In the genomic region with DNA sequence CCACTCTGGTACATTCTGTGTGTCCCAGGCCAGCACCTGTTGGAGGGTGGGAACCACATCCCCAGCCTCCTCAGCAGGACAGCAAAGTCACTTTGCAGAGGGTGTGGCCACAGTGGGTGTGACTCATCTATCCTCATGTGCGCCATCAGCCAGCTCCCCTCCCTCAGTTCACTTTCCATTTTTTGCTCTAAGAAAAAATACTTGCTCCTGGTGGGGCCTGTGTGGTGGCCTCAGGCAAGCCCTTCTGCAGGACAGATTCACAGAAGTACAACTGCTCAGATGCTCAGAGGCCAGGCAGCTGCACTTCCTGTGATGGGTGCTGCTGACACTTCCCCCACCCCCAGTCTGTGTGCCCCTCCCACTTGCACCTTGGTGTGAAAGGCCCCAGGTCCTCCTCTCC, we compare ENCODE assay signal across 13 cellular contexts.
DNase-seq lines count a peak whose midpoint lies in the region; ATAC-seq and TF ChIP-seq lines count a peak whose summit lies in the region.
"Had no signal": no experiment of that assay in that cellular context is flagged by ENCODE, and none has a peak within 500 bp of the region (broad histone marks: within the 10 kb centered on the region; RNA-seq: fewer than 3 reads in every experiment).

No MANE protein-coding gene starts in this region.

- no peak for DNase-seq in activated naive CD8-positive, alpha-beta T cell treated with anti-CD3 and anti-CD28 coated beads, Interleukin-2, amount 10 ng/mL, durations not matched to agents 7 days and 5 days
- DNase-seq in activated naive CD8-positive, alpha-beta T cell treated with anti-CD3 and anti-CD28 coated beads, Interleukin-2, amount 50 U/mL, for 24 hours = no peak
- peak; percentile 76 for DNase-seq in NB4 (ENCODE audit: low read depth)
- DNase-seq in activated CD8-positive, alpha-beta T cell treated with anti-CD3 and anti-CD28 coated beads, Interleukin-2, amount 10 ng/mL, durations not matched to agents 7 days and 5 days = peak; percentile 25
- no peak for DNase-seq in thoracic aorta (ENCODE audit: low spot score)
- no peak for DNase-seq in smooth muscle cell (lab: John Stamatoyannopoulos, UW; ENCODE audit: unreplicated experiment)
- no peak for DNase-seq in SK-N-SH
- DNase-seq: activated CD8-positive, alpha-beta memory T cell treated with anti-CD3 and anti-CD28 coated beads, Interleukin-2, amount 10 ng/mL, durations not matched to agents 7 days and 5 days; activated naive CD4-positive, alpha-beta T cell; effector memory CD4-positive, alpha-beta T cell; NCI-H345 had no signal

- ATAC-seq in activated naive CD8-positive, alpha-beta T cell treated with anti-CD3 and anti-CD28 coated beads, Interleukin-2, amount 10 ng/mL, durations not matched to agents 7 days and 5 days (ENCODE audit: low read depth) = peak; percentile 47
- ATAC-seq in activated naive CD8-positive, alpha-beta T cell treated with anti-CD3 and anti-CD28 coated beads, Interleukin-2, amount 50 U/mL, for 24 hours = no peak
- ATAC-seq in activated CD8-positive, alpha-beta T cell treated with anti-CD3 and anti-CD28 coated beads, Interleukin-2, amount 10 ng/mL, durations not matched to agents 7 days and 5 days = peak; percentile 27
- ATAC-seq in thoracic aorta (ENCODE audit: insufficient number of reproducible peaks, low FRiP score, low read depth) = no peak
- ATAC-seq in HG03460 (IDR thresholded peaks at IDR 0.05; ENCODE audit: unreplicated experiment) = no peak
- ATAC-seq: activated CD8-positive, alpha-beta memory T cell treated with anti-CD3 and anti-CD28 coated beads, Interleukin-2, amount 10 ng/mL, durations not matched to agents 7 days and 5 days had no signal

- H3K27me3 ChIP-seq in thoracic aorta (replicated peaks; ENCODE audit: insufficient read depth) (no peaks in the 10 kb centered on the region), smooth muscle cell (ENCODE audit: low read depth) (no peaks in the 10 kb centered on the region), SK-N-SH (ENCODE audit: insufficient read depth) (no peaks in the 10 kb centered on the region)

- H2AFZ ChIP-seq in smooth muscle cell (ENCODE audit: low read depth) = no peak overlapping the region
- no peak overlapping the region for H2AFZ ChIP-seq in SK-N-SH (ENCODE audit: low read depth)
- H2AFZ ChIP-seq: parathyroid adenoma had no signal

- H3K4me1 ChIP-seq in thoracic aorta (ENCODE audit: control insufficient read depth in 1 of 2, low read depth in 2 of 2) (peaks cover 13 to 28% of the 10 kb centered on the region in 2 donors), smooth muscle cell (ENCODE audit: low read depth) (no peaks in the 10 kb centered on the region), SK-N-SH (ENCODE audit: control insufficient read depth in 1 of 2, insufficient read depth in 2 of 2, low read depth in 1 of 2, low read length in 1 of 2) (peaks cover 3 to 4% of the 10 kb centered on the region in 2 experiments; a peak in 2 of 4 replicates)
- H3K4me1 ChIP-seq: parathyroid adenoma had no signal

- CTCF ChIA-PET in activated CD8-positive, alpha-beta T cell treated with anti-CD3 and anti-CD28 coated beads, Interleukin-2, amount 10 ng/mL, durations not matched to agents 7 days and 5 days (lab: Charles Lee) = no interaction called here
- CTCF ChIA-PET in SK-N-SH (lab: Yijun Ruan, JAX) = interaction anchor here (1.1 to 3.1 kb wide), 3 partner anchors 12 to 130 kb away, joined by 4 to 15 read pairs (median 10); no protein-coding TSS in a partner anchor

- H3K9me3 Mint-ChIP-seq in activated naive CD8-positive, alpha-beta T cell treated with anti-CD3 and anti-CD28 coated beads, Interleukin-2, amount 10 ng/mL, durations not matched to agents 7 days and 5 days = no peaks in the 10 kb centered on the region
- no peaks in the 10 kb centered on the region for H3K9me3 Mint-ChIP-seq in activated naive CD8-positive, alpha-beta T cell treated with anti-CD3 and anti-CD28 coated beads, Interleukin-2, amount 50 U/mL, for 24 hours
- no peaks in the 10 kb centered on the region for H3K9me3 Mint-ChIP-seq in activated CD8-positive, alpha-beta T cell treated with anti-CD3 and anti-CD28 coated beads, Interleukin-2, amount 10 ng/mL, durations not matched to agents 7 days and 5 days (ENCODE audit: insufficient read depth)

- peaks cover 4% of the 10 kb centered on the region for H3K27me3 Mint-ChIP-seq in activated naive CD8-positive, alpha-beta T cell treated with anti-CD3 and anti-CD28 coated beads, Interleukin-2, amount 10 ng/mL, durations not matched to agents 7 days and 5 days
- peaks cover 11% of the 10 kb centered on the region for H3K27me3 Mint-ChIP-seq in activated naive CD8-positive, alpha-beta T cell treated with anti-CD3 and anti-CD28 coated beads, Interleukin-2, amount 50 U/mL, for 24 hours
- H3K27me3 Mint-ChIP-seq in activated CD8-positive, alpha-beta T cell treated with anti-CD3 and anti-CD28 coated beads, Interleukin-2, amount 10 ng/mL, durations not matched to agents 7 days and 5 days (ENCODE audit: low read depth) = no peaks in the 10 kb centered on the region
- H3K27me3 Mint-ChIP-seq: activated CD8-positive, alpha-beta memory T cell treated with anti-CD3 and anti-CD28 coated beads, Interleukin-2, amount 10 ng/mL, durations not matched to agents 7 days and 5 days had no signal

- no peaks in the 10 kb centered on the region for H3F3A ChIP-seq in smooth muscle cell (ENCODE audit: low read depth)
- H3F3A ChIP-seq in SK-N-SH (replicated peaks; ENCODE audit: insufficient read depth) = no peaks in the 10 kb centered on the region

- TF ChIP-seq CTCF in NB4 (IDR thresholded peaks at IDR 0.05; ENCODE audit: low read depth, low read length) (no peak), thoracic aorta (IDR thresholded peaks at IDR 0.05) (no peak), smooth muscle cell (IDR thresholded peaks at IDR 0.05; ENCODE audit: borderline replicate concordance, insufficient read depth, poor library complexity, severe bottlenecking) (no peak), SK-N-SH (IDR thresholded peaks at IDR 0.05) (no peak)

- TF ChIP-seq RAD21 in SK-N-SH (IDR thresholded peaks at IDR 0.05; ENCODE audit: low read length) = no peak

- H3K36me3 Mint-ChIP-seq in activated naive CD8-positive, alpha-beta T cell treated with anti-CD3 and anti-CD28 coated beads, Interleukin-2, amount 10 ng/mL, durations not matched to agents 7 days and 5 days = no peaks in the 10 kb centered on the region
- no peaks in the 10 kb centered on the region for H3K36me3 Mint-ChIP-seq in activated naive CD8-positive, alpha-beta T cell treated with anti-CD3 and anti-CD28 coated beads, Interleukin-2, amount 50 U/mL, for 24 hours (ENCODE audit: low read depth)
- no peaks in the 10 kb centered on the region for H3K36me3 Mint-ChIP-seq in activated CD8-positive, alpha-beta T cell treated with anti-CD3 and anti-CD28 coated beads, Interleukin-2, amount 10 ng/mL, durations not matched to agents 7 days and 5 days (ENCODE audit: low read depth)
- H3K36me3 Mint-ChIP-seq: activated CD8-positive, alpha-beta memory T cell treated with anti-CD3 and anti-CD28 coated beads, Interleukin-2, amount 10 ng/mL, durations not matched to agents 7 days and 5 days had no signal

- no peak overlapping the region for H3K27ac Mint-ChIP-seq in activated naive CD8-positive, alpha-beta T cell treated with anti-CD3 and anti-CD28 coated beads, Interleukin-2, amount 10 ng/mL, durations not matched to agents 7 days and 5 days
- no peak overlapping the region for H3K27ac Mint-ChIP-seq in activated naive CD8-positive, alpha-beta T cell treated with anti-CD3 and anti-CD28 coated beads, Interleukin-2, amount 50 U/mL, for 24 hours
- no peak overlapping the region for H3K27ac Mint-ChIP-seq in activated CD8-positive, alpha-beta T cell treated with anti-CD3 and anti-CD28 coated beads, Interleukin-2, amount 10 ng/mL, durations not matched to agents 7 days and 5 days
- H3K27ac Mint-ChIP-seq: activated CD8-positive, alpha-beta memory T cell treated with anti-CD3 and anti-CD28 coated beads, Interleukin-2, amount 10 ng/mL, durations not matched to agents 7 days and 5 days had no signal

- H3K79me2 ChIP-seq in smooth muscle cell (ENCODE audit: low read depth) = no peaks in the 10 kb centered on the region
- H3K79me2 ChIP-seq in SK-N-SH (ENCODE audit: insufficient read depth) = no peaks in the 10 kb centered on the region
- H3K79me2 ChIP-seq: parathyroid adenoma had no signal

- H3K36me3 ChIP-seq in thoracic aorta = no peaks in the 10 kb centered on the region
- H3K36me3 ChIP-seq in smooth muscle cell (ENCODE audit: low read depth) = no peaks in the 10 kb centered on the region
- H3K36me3 ChIP-seq in SK-N-SH (replicated peaks in 1 of 2; ENCODE audit: control insufficient read depth in 1 of 2, insufficient read depth in 2 of 2, low read length in 1 of 2) = no peaks in the 10 kb centered on the region

- H3K9me3 ChIP-seq in thoracic aorta = no peaks in the 10 kb centered on the region
- no peaks in the 10 kb centered on the region for H3K9me3 ChIP-seq in smooth muscle cell (replicated peaks; ENCODE audit: low read depth)
- H3K9me3 ChIP-seq in SK-N-SH = no peaks in the 10 kb centered on the region

- H3K27ac ChIP-seq in thoracic aorta = peak overlapping the region; percentile 66 to 83
- H3K27ac ChIP-seq in smooth muscle cell (ENCODE audit: low read depth) = no peak overlapping the region
- no peak overlapping the region for H3K27ac ChIP-seq in SK-N-SH (ENCODE audit: low read depth in 2 of 2, low read length in 1 of 2)
- H3K27ac ChIP-seq: parathyroid adenoma had no signal

- 44% methylated on average over 1 of the region's 1 CpG for WGBS in smooth muscle cell (ENCODE audit: low lambda C conversion rate)
- 60% methylated on average over 1 of the region's 1 CpG for WGBS in SK-N-SH (ENCODE audit: low lambda C conversion rate)

- no peak overlapping the region for H3K4me3 Mint-ChIP-seq in activated naive CD8-positive, alpha-beta T cell treated with anti-CD3 and anti-CD28 coated beads, Interleukin-2, amount 10 ng/mL, durations not matched to agents 7 days and 5 days
- H3K4me3 Mint-ChIP-seq in activated naive CD8-positive, alpha-beta T cell treated with anti-CD3 and anti-CD28 coated beads, Interleukin-2, amount 50 U/mL, for 24 hours = no peak overlapping the region
- no peak overlapping the region for H3K4me3 Mint-ChIP-seq in activated CD8-positive, alpha-beta T cell treated with anti-CD3 and anti-CD28 coated beads, Interleukin-2, amount 10 ng/mL, durations not matched to agents 7 days and 5 days
- H3K4me3 Mint-ChIP-seq: activated CD8-positive, alpha-beta memory T cell treated with anti-CD3 and anti-CD28 coated beads, Interleukin-2, amount 10 ng/mL, durations not matched to agents 7 days and 5 days had no signal

- POLR2A ChIA-PET in activated naive CD8-positive, alpha-beta T cell treated with anti-CD3 and anti-CD28 coated beads, Interleukin-2, amount 10 ng/mL, durations not matched to agents 7 days and 5 days (lab: Charles Lee) = no interaction called here
- POLR2A ChIA-PET in activated CD8-positive, alpha-beta T cell treated with anti-CD3 and anti-CD28 coated beads, Interleukin-2, amount 10 ng/mL, durations not matched to agents 7 days and 5 days (lab: Charles Lee) = no interaction called here
- POLR2A ChIA-PET in SK-N-SH (lab: Yijun Ruan, JAX) = no interaction called here

- no peak overlapping the region for H3K4me2 ChIP-seq in smooth muscle cell
- H3K4me2 ChIP-seq in SK-N-SH = no peak overlapping the region

- no peak for TF ChIP-seq EP300 in SK-N-SH (IDR thresholded peaks at IDR 0.05; ENCODE audit: borderline replicate concordance in 1 of 2, low read depth in 1 of 2, low read length in 1 of 2)

- H4K20me1 ChIP-seq in smooth muscle cell (ENCODE audit: low read depth) = no peaks in the 10 kb centered on the region
- H4K20me1 ChIP-seq in SK-N-SH (ENCODE audit: insufficient read depth) = no peaks in the 10 kb centered on the region

- H3K9me2 ChIP-seq in SK-N-SH = no peaks in the 10 kb centered on the region

- no peak for TF ChIP-seq POLR2A in NB4 (IDR thresholded peaks at IDR 0.05; ENCODE audit: extremely low read depth, insufficient read length)

- H3K4me1 Mint-ChIP-seq in activated naive CD8-positive, alpha-beta T cell treated with anti-CD3 and anti-CD28 coated beads, Interleukin-2, amount 10 ng/mL, durations not matched to agents 7 days and 5 days = peaks cover 3% of the 10 kb centered on the region
- H3K4me1 Mint-ChIP-seq in activated naive CD8-positive, alpha-beta T cell treated with anti-CD3 and anti-CD28 coated beads, Interleukin-2, amount 50 U/mL, for 24 hours = peaks cover 2% of the 10 kb centered on the region
- peaks cover 6% of the 10 kb centered on the region for H3K4me1 Mint-ChIP-seq in activated CD8-positive, alpha-beta T cell treated with anti-CD3 and anti-CD28 coated beads, Interleukin-2, amount 10 ng/mL, durations not matched to agents 7 days and 5 days (ENCODE audit: low read depth)
- H3K4me1 Mint-ChIP-seq: activated CD8-positive, alpha-beta memory T cell treated with anti-CD3 and anti-CD28 coated beads, Interleukin-2, amount 10 ng/mL, durations not matched to agents 7 days and 5 days had no signal

- H3K4me3 ChIP-seq in NB4 (ENCODE audit: low read depth, low read length) = no peak overlapping the region
- no peak overlapping the region for H3K4me3 ChIP-seq in thoracic aorta
- no peak overlapping the region for H3K4me3 ChIP-seq in smooth muscle cell
- no peak overlapping the region for H3K4me3 ChIP-seq in SK-N-SH (ENCODE audit: low read depth in 2 of 2, low read length in 1 of 2)

- no peak overlapping the region for H3K9ac ChIP-seq in smooth muscle cell (ENCODE audit: low read depth)
- H3K9ac ChIP-seq in SK-N-SH = no peak overlapping the region
- H3K9ac ChIP-seq: parathyroid adenoma had no signal

Comparison
In these comparisons a context has a peak if more than half of its experiments do, and no peak if none do; other contexts are left out.
1. ATAC-seq: peak in activated naive CD8-positive, alpha-beta T cell treated with anti-CD3 and anti-CD28 coated beads, Interleukin-2, amount 10 ng/mL, durations not matched to agents 7 days and 5 days (single experiment) and activated CD8-positive, alpha-beta T cell treated with anti-CD3 and anti-CD28 coated beads, Interleukin-2, amount 10 ng/mL, durations not matched to agents 7 days and 5 days (single experiment); none in activated naive CD8-positive, alpha-beta T cell treated with anti-CD3 and anti-CD28 coated beads, Interleukin-2, amount 50 U/mL, for 24 hours (single experiment), thoracic aorta (single experiment) and HG03460 (single experiment).
2. DNase-seq: peak in NB4 (single experiment) and activated CD8-positive, alpha-beta T cell treated with anti-CD3 and anti-CD28 coated beads, Interleukin-2, amount 10 ng/mL, durations not matched to agents 7 days and 5 days (single experiment); none in activated naive CD8-positive, alpha-beta T cell treated with anti-CD3 and anti-CD28 coated beads, Interleukin-2, amount 10 ng/mL, durations not matched to agents 7 days and 5 days (single experiment), activated naive CD8-positive, alpha-beta T cell treated with anti-CD3 and anti-CD28 coated beads, Interleukin-2, amount 50 U/mL, for 24 hours (single experiment), thoracic aorta (single experiment), smooth muscle cell (single experiment) and SK-N-SH (single experiment).
3. H3K27ac ChIP-seq: peak in thoracic aorta (2 of 2); none in smooth muscle cell (single experiment) and SK-N-SH (0 of 2).